18 cellular contexts compared by ENCODE assay signal in the genomic region with DNA sequence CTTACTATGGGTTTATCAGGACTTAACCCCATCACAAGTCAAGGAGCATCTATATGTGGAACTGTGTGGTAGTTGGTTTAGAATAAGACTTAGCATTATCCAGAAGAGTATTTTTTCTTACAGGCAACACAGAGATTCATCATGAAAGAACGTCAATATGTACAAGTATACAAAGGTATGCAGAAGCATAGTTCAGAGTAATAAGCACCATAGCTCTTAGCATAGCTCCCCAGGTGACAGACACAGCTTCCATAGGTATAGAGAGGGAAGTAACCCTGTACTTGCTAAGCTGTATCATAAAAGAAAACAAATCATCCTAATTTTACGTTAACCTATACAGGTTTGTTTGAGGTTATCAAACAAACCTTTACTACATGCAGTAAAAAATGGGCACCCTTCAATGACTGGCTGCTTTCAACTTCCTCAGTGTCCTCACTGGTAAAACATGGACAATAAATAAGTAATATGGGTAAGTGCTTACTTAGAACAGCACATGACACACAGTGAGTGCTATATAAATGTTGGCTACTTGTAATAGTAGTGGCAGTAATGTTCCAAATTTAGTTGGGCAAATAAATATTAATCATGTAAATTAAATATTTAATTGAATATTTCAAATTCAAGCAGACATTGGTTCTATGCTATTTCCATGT.
"Had no signal": no experiment of that assay in that cellular context is flagged by ENCODE, and none has a peak within 500 bp of the region (broad histone marks: within the 10 kb centered on the region; RNA-seq: fewer than 3 reads in every experiment).

No MANE protein-coding gene starts in this region.

- H3K36me3 ChIP-seq: neural progenitor cell, uterus had no signal

- FAIRE-seq: frontal cortex, keratinocyte, small intestine had no signal

- ATAC-seq: left lobe of liver; naive thymus-derived CD4-positive, alpha-beta T cell; right lobe of liver; stimulated activated naive B cell treated with anti-CD40 and anti-IgM and Interleukin-4, amounts not matched to agents 10 μg/mL and 1 μg/mL and 100 μg/mL, for 72 hours had no signal

- H3K27me3 ChIP-seq: dorsolateral prefrontal cortex, neural progenitor cell, right lobe of liver, tibial nerve, upper lobe of left lung, uterus had no signal

- H3K27ac ChIP-seq: dorsolateral prefrontal cortex, neural progenitor cell, parathyroid adenoma, right lobe of liver, thoracic aorta, tibial nerve, uterus had no signal

- H3K9me3 ChIP-seq: right lobe of liver, thoracic aorta, tibial nerve, upper lobe of left lung, uterus had no signal

- H3K4me3 ChIP-seq: dorsolateral prefrontal cortex, lung, neural progenitor cell, right lobe of liver, thoracic aorta, tibial nerve, upper lobe of left lung, uterus had no signal

- H3K4me1 ChIP-seq: neural progenitor cell, parathyroid adenoma, right lobe of liver, tibial nerve, upper lobe of left lung, uterus had no signal

- DNase-seq: dorsolateral prefrontal cortex; effector CD4-positive, alpha-beta T cell; naive thymus-derived CD4-positive, alpha-beta T cell; right lobe of liver; small intestine; stimulated activated CD4-positive, alpha-beta T cell treated with anti-CD3 and anti-CD28 coated beads, Interleukin-15, amount 100 ng/mL, for 24 hours; stimulated activated CD4-positive, alpha-beta T cell treated with anti-CD3 and anti-CD28 coated beads, Interleukin-2, amount 100 ng/mL, for 48 hours; stimulated activated naive B cell treated with anti-CD40 and anti-IgM and Interleukin-4, amounts not matched to agents 10 μg/mL and 1 μg/mL and 100 μg/mL, for 72 hours; upper lobe of left lung; uterus had no signal
